Comparison of ENCODE assay signal across 11 cellular contexts in the genomic region with DNA sequence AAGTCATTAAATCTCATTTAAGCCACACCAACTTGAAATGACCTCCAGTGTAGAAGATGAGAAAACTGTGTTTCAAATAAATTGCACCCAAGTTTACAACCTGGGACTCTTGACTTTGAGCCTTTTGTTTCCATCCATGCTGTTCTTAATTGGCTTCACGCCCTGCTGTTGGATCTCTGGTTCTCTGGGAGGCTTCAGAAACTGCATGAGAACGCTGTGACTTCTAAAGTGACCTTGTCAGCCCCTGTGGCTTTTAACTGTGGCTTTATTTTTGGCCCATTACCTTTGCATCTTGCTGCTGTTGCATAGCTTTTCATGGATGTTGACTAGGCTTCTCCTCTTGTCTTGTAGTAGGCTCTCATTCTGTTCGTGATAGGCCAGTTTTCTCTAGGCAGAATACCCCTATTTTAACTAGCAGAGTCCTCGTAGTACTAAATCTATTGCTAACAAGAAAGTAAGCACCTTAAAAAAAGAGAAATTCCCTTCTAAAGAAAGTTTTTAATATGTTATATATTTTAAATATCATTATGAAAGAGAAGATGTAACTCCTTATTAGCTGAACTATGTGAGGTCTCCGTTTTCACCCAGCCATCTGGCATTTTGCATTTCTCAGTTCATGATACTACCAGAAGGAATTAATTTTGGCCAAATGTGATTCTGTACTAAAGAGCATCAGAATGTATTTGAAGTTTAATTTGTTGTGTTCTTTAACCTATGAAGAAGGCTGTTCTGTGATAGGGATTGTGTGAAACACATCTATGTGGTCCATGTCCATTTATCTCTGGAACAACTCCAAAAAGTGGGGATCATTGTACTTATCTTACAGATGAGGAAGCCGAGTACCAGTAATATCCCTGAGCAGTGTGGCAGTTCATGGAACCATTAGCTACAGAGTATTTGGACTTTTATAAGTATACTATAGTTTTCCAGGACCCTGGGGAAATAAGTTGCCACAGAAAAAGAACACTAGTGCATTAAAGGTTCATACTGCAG. TPM values are rescaled to one million over a fixed set of nuclear protein-coding genes. Genes with fewer than 3 reads are reported as not detected.
DNase-seq lines count a peak whose midpoint lies in the region; ATAC-seq and TF ChIP-seq lines count a peak whose summit lies in the region.
"Had no signal": no experiment of that assay in that cellular context is flagged by ENCODE, and none has a peak within 500 bp of the region (broad histone marks: within the 10 kb centered on the region; RNA-seq: fewer than 3 reads in every experiment).

No MANE protein-coding gene starts in this region.

- H3K4me2 ChIP-seq in H9 (ENCODE audit: insufficient read depth, insufficient read length, low read length), result no peak overlapping the region

- H3K56ac ChIP-seq in H9 (ENCODE audit: insufficient read length, low read depth, low read length), result no peak overlapping the region

- DNase-seq in CD4-positive, CD25-positive, alpha-beta regulatory T cell, result no peak
- no peak for DNase-seq in stimulated activated CD4-positive, alpha-beta T cell treated with anti-CD3 and anti-CD28 coated beads, Interleukin-4, amount 100 ng/mL, for 24 hours
- DNase-seq in kidney tubule cell (ENCODE audit: low spot score) (no peak), H9 (no peak)
- DNase-seq: activated effector memory CD4-positive, alpha-beta T cell treated with Interleukin-2 at 50 U/mL for 16 hours; lower lobe of right lung; Right ventricle myocardium superior had no signal

- H3K27ac Mint-ChIP-seq in CD4-positive, CD25-positive, alpha-beta regulatory T cell, result peak overlapping the region; percentile 25 to 88 (median 71)
- peak overlapping the region; percentile 47 for H3K27ac Mint-ChIP-seq in dendritic cell treated with granulocyte-macrophage colony-stimulating factor and Interleukin-4, amounts not matched to agents 40 ng/mL and 50 ng/mL, for 4 days
- no peak overlapping the region; a peak in 1 of 7 replicates for H3K27ac Mint-ChIP-seq in H9

- no peak overlapping the region for H2AK5ac ChIP-seq in H9 (ENCODE audit: insufficient read length, low read length)

- peak overlapping the region in 3 of 4 donors; percentile 3 to 65 (median 41) for H3K4me3 Mint-ChIP-seq in CD4-positive, CD25-positive, alpha-beta regulatory T cell
- no peak overlapping the region for H3K4me3 Mint-ChIP-seq in dendritic cell treated with granulocyte-macrophage colony-stimulating factor and Interleukin-4, amounts not matched to agents 40 ng/mL and 50 ng/mL, for 4 days
- H3K4me3 Mint-ChIP-seq in H9, result no peak overlapping the region

- H3K23ac ChIP-seq in H9 (ENCODE audit: insufficient read length, low read depth, low read length), result no peak overlapping the region

- peaks cover 11% of the 10 kb centered on the region for H3K36me3 ChIP-seq in CD4-positive, CD25-positive, alpha-beta regulatory T cell (ENCODE audit: control insufficient read depth, insufficient read depth, low read length)
- H3K36me3 ChIP-seq: lower lobe of right lung had no signal

- no peaks in the 10 kb centered on the region for H3K9me3 ChIP-seq in CD4-positive, CD25-positive, alpha-beta regulatory T cell (ENCODE audit: control insufficient read depth in 2 of 2, low read length in 2 of 2)
- no peaks in the 10 kb centered on the region for H3K9me3 ChIP-seq in H9 (ENCODE audit: control insufficient read depth, low read depth, low read length)
- H3K9me3 ChIP-seq: lower lobe of right lung had no signal

- no peaks in the 10 kb centered on the region for H3K79me2 ChIP-seq in H9 (ENCODE audit: insufficient read depth, low read length)

- H3K4ac ChIP-seq in H9 (ENCODE audit: low read depth, low read length), result no peak overlapping the region

- no CpG with 5 or more reads among the region's 6 CpGs for WGBS in H9 (ENCODE audit: extremely low coverage, insufficient read length, low lambda C conversion rate)

- H3K14ac ChIP-seq in H9 (ENCODE audit: insufficient read depth, low read length), result no peak overlapping the region

- H3K27ac ChIP-seq in CD4-positive, CD25-positive, alpha-beta regulatory T cell (ENCODE audit: insufficient read depth, low read length, poor library complexity, severe bottlenecking), result peak overlapping the region; percentile 52
- no peak overlapping the region for H3K27ac ChIP-seq in H9 (ENCODE audit: insufficient read length, low read depth, low read length)
- H3K27ac ChIP-seq: lower lobe of right lung had no signal

- H3K4me3 ChIP-seq in CD4-positive, CD25-positive, alpha-beta regulatory T cell (ENCODE audit: low read depth, low read length), result peak overlapping the region; percentile 10
- H3K4me3 ChIP-seq: lower lobe of right lung had no signal

- H2BK12ac ChIP-seq in H9 (ENCODE audit: insufficient read length, low read depth, low read length), result no peak overlapping the region

- H2BK20ac ChIP-seq in H9 (ENCODE audit: low read depth, low read length, poor library complexity, severe bottlenecking), result no peak overlapping the region

- no peak overlapping the region for H2AFZ ChIP-seq in H9 (ENCODE audit: low read length)

- no peak overlapping the region for H2BK120ac ChIP-seq in H9 (ENCODE audit: low read depth, low read length, poor library complexity, severe bottlenecking)

- no peak for ATAC-seq in CD4-positive, CD25-positive, alpha-beta regulatory T cell (ENCODE audit: low read depth in 2 of 2)
- ATAC-seq in GM19035 (IDR thresholded peaks at IDR 0.05; ENCODE audit: unreplicated experiment) (peak; percentile 38), HG03354 (IDR thresholded peaks at IDR 0.05; ENCODE audit: poor library complexity, severe bottlenecking, unreplicated experiment) (peak; percentile 54), HG03196 (IDR thresholded peaks at IDR 0.05; ENCODE audit: unreplicated experiment) (no peak)
- ATAC-seq: lower lobe of right lung had no signal

- no peak for TF ChIP-seq CTCF in H9 (conservative IDR thresholded peaks at IDR 0.05)

- H3K36me3 Mint-ChIP-seq in CD4-positive, CD25-positive, alpha-beta regulatory T cell, result peaks cover 16% of the 10 kb centered on the region
- peaks cover 45% of the 10 kb centered on the region for H3K36me3 Mint-ChIP-seq in dendritic cell treated with granulocyte-macrophage colony-stimulating factor and Interleukin-4, amounts not matched to agents 40 ng/mL and 50 ng/mL, for 4 days (ENCODE audit: low read depth)
- no peaks in the 10 kb centered on the region for H3K36me3 Mint-ChIP-seq in H9 (ENCODE audit: insufficient read depth in 1 of 3, low read depth in 3 of 3)

- no peak overlapping the region for H3K9ac ChIP-seq in H9 (ENCODE audit: extremely low read depth, insufficient read length, low read length)

- H3T11ph ChIP-seq in H9 (ENCODE audit: low read length), result no peak overlapping the region

- H3K18ac ChIP-seq in H9 (ENCODE audit: insufficient read length, low read depth, low read length), result no peak overlapping the region

- no peaks in the 10 kb centered on the region for H3K27me3 ChIP-seq in CD4-positive, CD25-positive, alpha-beta regulatory T cell (ENCODE audit: control insufficient read depth, insufficient read depth, low read length)
- no peaks in the 10 kb centered on the region for H3K27me3 ChIP-seq in H9 (ENCODE audit: insufficient read depth, low read length)

- no peak overlapping the region for H2BK5ac ChIP-seq in H9 (ENCODE audit: insufficient read length, low read length)

- no peaks in the 10 kb centered on the region for H4K20me1 ChIP-seq in H9 (ENCODE audit: control insufficient read depth, insufficient read depth, insufficient read length)

- no peak overlapping the region for H4K8ac ChIP-seq in H9 (replicated peaks; ENCODE audit: insufficient read length, low read depth, low read length)

- H4K5ac ChIP-seq in H9 (ENCODE audit: insufficient read length, low read depth, low read length), result no peak overlapping the region

- H4K91ac ChIP-seq in H9 (ENCODE audit: insufficient read length, low read depth, low read length), result no peak overlapping the region

- no peaks in the 10 kb centered on the region for H3K27me3 Mint-ChIP-seq in CD4-positive, CD25-positive, alpha-beta regulatory T cell
- no peaks in the 10 kb centered on the region for H3K27me3 Mint-ChIP-seq in dendritic cell treated with granulocyte-macrophage colony-stimulating factor and Interleukin-4, amounts not matched to agents 40 ng/mL and 50 ng/mL, for 4 days
- no peaks in the 10 kb centered on the region for H3K27me3 Mint-ChIP-seq in H9 (ENCODE audit: low read depth)

- peaks cover 59 to 94% (median 77%) of the 10 kb centered on the region in 4 donors for H3K4me1 Mint-ChIP-seq in CD4-positive, CD25-positive, alpha-beta regulatory T cell
- peaks cover 82% of the 10 kb centered on the region for H3K4me1 Mint-ChIP-seq in dendritic cell treated with granulocyte-macrophage colony-stimulating factor and Interleukin-4, amounts not matched to agents 40 ng/mL and 50 ng/mL, for 4 days (ENCODE audit: low read depth)
- H3K4me1 Mint-ChIP-seq in H9, result peaks cover 19 to 20% of the 10 kb centered on the region in 2 experiments

- no peak overlapping the region for H2BK15ac ChIP-seq in H9 (ENCODE audit: low read depth, low read length)

- peaks cover 2% of the 10 kb centered on the region for H3K79me1 ChIP-seq in H9 (ENCODE audit: insufficient read depth, low read depth, low read length, poor library complexity, severe bottlenecking)

- intact Hi-C loops in dendritic cell treated with granulocyte-macrophage colony-stimulating factor and Interleukin-4, amounts not matched to agents 40 ng/mL and 50 ng/mL, for 4 days (cut with micrococcal nuclease), result no loop called here

- no peaks in the 10 kb centered on the region for H3K9me3 Mint-ChIP-seq in CD4-positive, CD25-positive, alpha-beta regulatory T cell
- no peaks in the 10 kb centered on the region for H3K9me3 Mint-ChIP-seq in dendritic cell treated with granulocyte-macrophage colony-stimulating factor and Interleukin-4, amounts not matched to agents 40 ng/mL and 50 ng/mL, for 4 days
- no peaks in the 10 kb centered on the region for H3K9me3 Mint-ChIP-seq in H9

- no peaks in the 10 kb centered on the region for H3K23me2 ChIP-seq in H9 (ENCODE audit: insufficient read length, low read depth, low read length, poor library complexity, severe bottlenecking)

- H3K4me1 ChIP-seq in CD4-positive, CD25-positive, alpha-beta regulatory T cell (ENCODE audit: control insufficient read depth, insufficient read depth, low read length, poor library complexity, severe bottlenecking), result peaks cover 65% of the 10 kb centered on the region
- H3K4me1 ChIP-seq in H9 (ENCODE audit: insufficient read depth, low read length), result peaks cover 10% of the 10 kb centered on the region

RNA-seq across cellular contexts. Expression of a gene that starts 29.6 kb away (rescaled TPM):
- total RNA-seq in CD4-positive, CD25-positive, alpha-beta regulatory T cell, result 120 TPM
- 100 to 1,000 TPM; 183 to 244 (median 202) TPM for polyA plus RNA-seq in CD4-positive, CD25-positive, alpha-beta regulatory T cell
- 7.3 and 8.1 TPM in 2 replicates for total RNA-seq in H9 (2021)

Comparison
In these comparisons a context has a peak if more than half of its experiments do, and no peak if none do; other contexts are left out.
1. ATAC-seq: peak in GM19035 (single experiment) and HG03354 (single experiment); none in CD4-positive, CD25-positive, alpha-beta regulatory T cell (0 of 2) and HG03196 (single experiment).
2. H3K27ac Mint-ChIP-seq: peak in CD4-positive, CD25-positive, alpha-beta regulatory T cell (3 of 3) and dendritic cell treated with granulocyte-macrophage colony-stimulating factor and Interleukin-4, amounts not matched to agents 40 ng/mL and 50 ng/mL, for 4 days (single experiment); none in H9 (0 of 3).
3. H3K4me3 Mint-ChIP-seq: peak in CD4-positive, CD25-positive, alpha-beta regulatory T cell (3 of 4); none in dendritic cell treated with granulocyte-macrophage colony-stimulating factor and Interleukin-4, amounts not matched to agents 40 ng/mL and 50 ng/mL, for 4 days (single experiment) and H9 (0 of 2).
4. RNA of a gene that starts 29.6 kb away (total RNA-seq): 120 TPM in CD4-positive, CD25-positive, alpha-beta regulatory T cell (single experiment); 7.3 to 8.1 TPM in H9; every median in the first group is over 10 times any median in the second.